In genomic region chr6:41488064-41488391, GRCh38 we compare ENCODE assay signal across 23 cellular contexts. TPM values are rescaled to one million over a fixed set of nuclear protein-coding genes. Genes with fewer than 3 reads are reported as not detected.
DNase-seq lines count a peak whose midpoint lies in the region; TF ChIP-seq lines count a peak whose summit lies in the region.
"Had no signal": no experiment of that assay in that cellular context is flagged by ENCODE, and none has a peak within 500 bp of the region (broad histone marks: within the 10 kb centered on the region; RNA-seq: fewer than 3 reads in every experiment).

No MANE protein-coding gene starts in this region.

- POLR2A ChIA-PET in Caco-2 (lab: Charles Lee) = no interaction called here

- H3K27me3 ChIP-seq in Caco-2 (replicated peaks; ENCODE audit: control insufficient read depth, insufficient read depth, low read length) (no peaks in the 10 kb centered on the region), OCI-LY3 (ENCODE audit: low read depth, low read length) (peaks cover 18% of the 10 kb centered on the region), smooth muscle cell (ENCODE audit: low read depth) (no peaks in the 10 kb centered on the region)
- H3K27me3 ChIP-seq: esophagus muscularis mucosa, tibial nerve had no signal

- H3K4me1 ChIP-seq in Caco-2 (peaks cover 25% of the 10 kb centered on the region), OCI-LY3 (ENCODE audit: low read length) (peaks cover 17% of the 10 kb centered on the region), smooth muscle cell (ENCODE audit: low read depth) (peaks cover 29% of the 10 kb centered on the region)

- H3F3A ChIP-seq in smooth muscle cell (ENCODE audit: low read depth) = peaks cover 8% of the 10 kb centered on the region

- H3K27me3 Mint-ChIP-seq in Caco-2 (ENCODE audit: insufficient read depth, unreplicated experiment) = no peaks in the 10 kb centered on the region

- H3K27ac ChIP-seq in OCI-LY3 (ENCODE audit: low read length) (no peak overlapping the region), smooth muscle cell (ENCODE audit: low read depth) (peak overlapping the region; percentile 82)
- H3K27ac ChIP-seq: esophagus muscularis mucosa, neutrophil had no signal

- no peak overlapping the region for H2AFZ ChIP-seq in OCI-LY3 (ENCODE audit: low read depth, low read length)
- H2AFZ ChIP-seq in smooth muscle cell (ENCODE audit: low read depth) = peak overlapping the region; percentile 32

- H3K4me3 Mint-ChIP-seq in Caco-2 (ENCODE audit: unreplicated experiment) = no peak overlapping the region
- H3K4me3 Mint-ChIP-seq: activated CD8-positive, alpha-beta T cell treated with anti-CD3 and anti-CD28 coated beads for 36 hours; activated naive CD8-positive, alpha-beta T cell; dendritic cell treated with granulocyte-macrophage colony-stimulating factor and Interleukin-4, amounts not matched to agents 40 ng/mL and 50 ng/mL, for 4 days had no signal

- BruUV-seq in Caco-2 (replicated peaks; lab: Mats Ljungman, UMichigan) = no TSS peak

- no peaks in the 10 kb centered on the region for H3K9me3 Mint-ChIP-seq in Caco-2 (ENCODE audit: unreplicated experiment)
- H3K9me3 Mint-ChIP-seq: activated CD8-positive, alpha-beta T cell treated with anti-CD3 and anti-CD28 coated beads for 36 hours; activated T-helper 2 cell treated with anti-CD3 and anti-CD28 coated beads, Interferon-gamma antibody, Interleukin-2, Interleukin-4, amounts not matched to agents 10 μg/mL and 5 μg/mL and 100 μg/mL, durations not matched to agents 14 hours and 24 hours and 36 hours; dendritic cell treated with granulocyte-macrophage colony-stimulating factor and Interleukin-4, amounts not matched to agents 40 ng/mL and 50 ng/mL, for 4 days had no signal

- WGBS in smooth muscle cell (ENCODE audit: low lambda C conversion rate) = 42% methylated on average over 5 of the region's 5 CpGs

- no peak overlapping the region for H3K9ac ChIP-seq in OCI-LY3 (ENCODE audit: low read length)
- H3K9ac ChIP-seq in smooth muscle cell (ENCODE audit: low read depth) = peak overlapping the region; percentile 73

- CTCF ChIA-PET in Caco-2 (lab: Charles Lee) = no interaction called here

- H3K4me1 Mint-ChIP-seq in Caco-2 (ENCODE audit: low read depth, unreplicated experiment) = peaks cover 33% of the 10 kb centered on the region

- H3K9me3 ChIP-seq in Caco-2 = no peaks in the 10 kb centered on the region
- H3K9me3 ChIP-seq in OCI-LY3 (ENCODE audit: insufficient read depth, low read length) = no peaks in the 10 kb centered on the region
- no peaks in the 10 kb centered on the region for H3K9me3 ChIP-seq in smooth muscle cell (replicated peaks; ENCODE audit: low read depth)
- H3K9me3 ChIP-seq: esophagus muscularis mucosa, neutrophil, tibial nerve had no signal

- peaks cover 5% of the 10 kb centered on the region for H3K36me3 Mint-ChIP-seq in Caco-2 (ENCODE audit: insufficient read depth, unreplicated experiment)
- H3K36me3 Mint-ChIP-seq: activated naive CD8-positive, alpha-beta T cell had no signal

- no peak overlapping the region for H3K4me3 ChIP-seq in Caco-2 (ENCODE audit: low read depth, low read length)
- H3K4me3 ChIP-seq in OCI-LY3 (ENCODE audit: low read length) = no peak overlapping the region
- no peak overlapping the region for H3K4me3 ChIP-seq in smooth muscle cell
- H3K4me3 ChIP-seq: esophagus muscularis mucosa, lung, tibial nerve had no signal

- no peaks in the 10 kb centered on the region for H3K36me3 ChIP-seq in Caco-2 (ENCODE audit: control insufficient read depth, insufficient read depth, low read length)
- no peaks in the 10 kb centered on the region for H3K36me3 ChIP-seq in OCI-LY3 (replicated peaks; ENCODE audit: low read depth, low read length)
- no peaks in the 10 kb centered on the region for H3K36me3 ChIP-seq in smooth muscle cell (ENCODE audit: low read depth)
- H3K36me3 ChIP-seq: esophagus muscularis mucosa, neutrophil, tibial nerve had no signal

- H3K4me2 ChIP-seq in OCI-LY3 (ENCODE audit: low read length) (peak overlapping the region; percentile 51), smooth muscle cell (peak overlapping the region; percentile 78)

- H4K20me1 ChIP-seq in OCI-LY3 (ENCODE audit: insufficient read depth, low read length) = no peaks in the 10 kb centered on the region
- H4K20me1 ChIP-seq in smooth muscle cell (ENCODE audit: low read depth) = no peaks in the 10 kb centered on the region

- H3K27ac Mint-ChIP-seq in Caco-2 (ENCODE audit: unreplicated experiment) = peak overlapping the region; percentile 11
- H3K27ac Mint-ChIP-seq: activated CD8-positive, alpha-beta T cell treated with anti-CD3 and anti-CD28 coated beads for 36 hours; activated naive CD8-positive, alpha-beta T cell; activated T-helper 2 cell treated with anti-CD3 and anti-CD28 coated beads, Interferon-gamma antibody, Interleukin-2, Interleukin-4, amounts not matched to agents 10 μg/mL and 5 μg/mL and 100 μg/mL, durations not matched to agents 14 hours and 24 hours and 36 hours; dendritic cell treated with granulocyte-macrophage colony-stimulating factor and Interleukin-4, amounts not matched to agents 40 ng/mL and 50 ng/mL, for 4 days had no signal

- no peaks in the 10 kb centered on the region for H3K79me2 ChIP-seq in OCI-LY3 (ENCODE audit: low read length)
- H3K79me2 ChIP-seq in smooth muscle cell (ENCODE audit: low read depth) = no peaks in the 10 kb centered on the region

- DNase-seq in Caco-2 (no peak), left kidney (ENCODE audit: low read depth, low spot score) (peak; percentile 73), smooth muscle cell (lab: John Stamatoyannopoulos, UW; ENCODE audit: unreplicated experiment) (no peak), RKO (ENCODE audit: low spot score) (no peak), NCI-H146 treated with DMSO at 0.1 percent for 48 hours (lab: John Stamatoyannopoulos, UW; ENCODE audit: unreplicated experiment) (no peak)
- no peak for DNase-seq in stimulated activated CD4-positive, alpha-beta T cell treated with anti-CD3 and anti-CD28 coated beads, Interleukin-4, amount 100 ng/mL, for 24 hours
- DNase-seq: activated CD4-positive, alpha-beta T cell treated with anti-CD3 and anti-CD28 coated beads for 1 hour; activated CD8-positive, alpha-beta T cell treated with anti-CD3 and anti-CD28 coated beads for 36 hours; aorta; KBM-7; NCI-H1417 treated with DMSO at 0.1 percent for 48 hours; NCI-H345; NCI-H748 treated with DMSO at 0.1 percent for 48 hours; RPMI8226; T-helper 2 cell had no signal

- intact Hi-C loops in Caco-2 (cut with micrococcal nuclease; ENCODE audit: unreplicated experiment) = no loop called here

- TF ChIP-seq CTCF in Caco-2 (IDR thresholded peaks at IDR 0.05; ENCODE audit: insufficient read depth in 1 of 2, low read depth in 1 of 2, low read length in 1 of 2, severe bottlenecking in 1 of 2, unreplicated experiment in 1 of 2) = no peak
- TF ChIP-seq CTCF in OCI-LY3 (IDR thresholded peaks at IDR 0.05; ENCODE audit: low read depth, low read length) = no peak
- TF ChIP-seq CTCF in smooth muscle cell (IDR thresholded peaks at IDR 0.05; ENCODE audit: borderline replicate concordance, insufficient read depth, poor library complexity, severe bottlenecking) = no peak

RNA-seq across cellular contexts. Expression of gene FOXP4, which starts 58.2 kb away (rescaled TPM):
- 108 and 117 TPM in 2 replicates for total RNA-seq in Caco-2 (2022)
- 3.5 and 5.3 TPM in 2 replicates for total RNA-seq in smooth muscle cell
- polyA plus RNA-seq in smooth muscle cell = 31.9 and 35.9 TPM in 2 replicates

Comparison
In these comparisons a context has a peak if more than half of its experiments do, and no peak if none do; other contexts are left out.
1. RNA of gene FOXP4, which starts 58.2 kb away (total RNA-seq): 108 to 117 TPM in Caco-2; 3.5 to 5.3 TPM in smooth muscle cell; every median in the first group is over 10 times any median in the second.